ENCODE assay signal across 18 cellular contexts in genomic region chr17:66925811-66926500, GRCh38. TPM values are rescaled to one million over a fixed set of nuclear protein-coding genes. Genes with fewer than 3 reads are reported as not detected.
"Had no signal": no experiment of that assay in that cellular context is flagged by ENCODE, and none has a peak within 500 bp of the region (broad histone marks: within the 10 kb centered on the region; RNA-seq: fewer than 3 reads in every experiment).

No MANE protein-coding gene starts in this region.

- H3K36me3 ChIP-seq: transverse colon had no signal

- H3K4me1 ChIP-seq: foreskin keratinocyte, transverse colon had no signal

- H3K9me3 ChIP-seq: transverse colon had no signal

- FAIRE-seq: astrocyte, bronchial epithelial cell, kidney had no signal

- ATAC-seq: effector memory CD8-positive, alpha-beta T cell; foreskin keratinocyte; natural killer cell; stimulated activated naive CD8-positive, alpha-beta T cell treated with anti-CD3 and anti-CD28 coated beads, Interleukin-15, Interleukin-2, amounts not matched to agents 100 U/mL and 50 U/mL, for 24 hours had no signal

- H3K4me3 ChIP-seq: transverse colon had no signal

- H3K27ac ChIP-seq: foreskin keratinocyte, transverse colon had no signal

- DNase-seq: activated CD4-positive, alpha-beta memory T cell treated with anti-CD3 and anti-CD28 coated beads, Interleukin-2, amount 10 ng/mL, durations not matched to agents 7 days and 5 days; activated CD4-positive, alpha-beta T cell treated with anti-CD3 and anti-CD28 coated beads for 4 hours; activated naive CD4-positive, alpha-beta T cell treated with anti-CD3 and anti-CD28 coated beads, Interleukin-2, amount 50 U/mL, for 16 hours; activated T-cell treated with anti-CD3 and anti-CD28 coated beads, Interleukin-2, amount 50 U/mL, for 24 hours; dermis blood vessel endothelial cell; effector memory CD8-positive, alpha-beta T cell; foreskin keratinocyte; glutamatergic neuron; hypothalamus; kidney; mesendoderm; natural killer cell; nucleus accumbens; stimulated activated CD4-positive, alpha-beta T cell treated with anti-CD3 and anti-CD28 coated beads, Interleukin-4, amount 100 ng/mL, for 24 hours; stimulated activated naive CD8-positive, alpha-beta T cell treated with anti-CD3 and anti-CD28 coated beads, Interleukin-15, Interleukin-2, amounts not matched to agents 100 U/mL and 50 U/mL, for 24 hours; transverse colon had no signal

RNA-seq across cellular contexts. Expression of gene CACNG4, which starts 38.6 kb away (rescaled TPM):
- total RNA-seq: activated CD4-positive, alpha-beta memory T cell treated with anti-CD3 and anti-CD28 coated beads, Interleukin-2, amount 10 ng/mL, durations not matched to agents 7 days and 5 days; bronchial epithelial cell; dermis blood vessel endothelial cell; natural killer cell had no signal
